In the genomic region with DNA sequence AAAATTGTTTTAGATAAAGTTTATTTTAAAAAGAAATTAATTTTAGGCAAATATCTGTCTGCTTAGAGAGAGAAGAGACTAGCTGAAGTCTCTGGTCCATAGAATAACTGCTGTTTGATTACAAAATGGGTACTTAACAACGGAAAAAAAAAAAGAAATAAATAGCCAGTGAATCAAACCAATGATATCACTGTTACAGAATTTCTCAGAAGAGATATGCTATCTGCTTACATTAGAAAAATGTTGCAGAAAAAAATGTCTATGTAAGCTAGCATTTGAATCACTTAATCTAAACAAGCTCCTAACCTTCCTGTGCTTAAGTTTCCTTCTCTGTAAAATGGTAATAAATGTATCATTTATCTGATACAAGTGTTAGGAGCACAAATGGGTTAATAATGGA, we compare ENCODE assay signal across 29 cellular contexts.
"Had no signal": no experiment of that assay in that cellular context is flagged by ENCODE, and none has a peak within 500 bp of the region (broad histone marks: within the 10 kb centered on the region; RNA-seq: fewer than 3 reads in every experiment).

No MANE protein-coding gene starts in this region.

- H3K27ac Mint-ChIP-seq: activated CD4-positive, alpha-beta memory T cell treated with anti-CD3 and anti-CD28 coated beads for 36 hours; activated CD4-positive, alpha-beta T cell treated with anti-CD3 and anti-CD28 coated beads for 36 hours; activated CD4-positive, alpha-beta T cell treated with anti-CD3 and anti-CD28 coated beads, Interleukin-2, amount 10 ng/mL, durations not matched to agents 24 days and 14 days; activated CD8-positive, alpha-beta memory T cell treated with anti-CD3 and anti-CD28 coated beads, Interleukin-2, amount 10 ng/mL, durations not matched to agents 7 days and 5 days; activated CD8-positive, alpha-beta T cell treated with anti-CD3 and anti-CD28 coated beads, Interleukin-2, amount 10 ng/mL, durations not matched to agents 7 days and 5 days; activated naive CD4-positive, alpha-beta T cell treated with anti-CD3 and anti-CD28 coated beads for 36 hours; activated naive CD4-positive, alpha-beta T cell treated with anti-CD3 and anti-CD28 coated beads, Interleukin-2, amount 50 U/mL, for 24 hours; activated naive CD8-positive, alpha-beta T cell treated with anti-CD3 and anti-CD28 coated beads for 36 hours; activated naive CD8-positive, alpha-beta T cell treated with anti-CD3 and anti-CD28 coated beads, Interleukin-2, amount 50 U/mL, for 24 hours; activated T-helper 1 cell treated with anti-CD3 and anti-CD28 coated beads, Interleukin-12 subunit alpha, Interleukin-12 subunit beta, Interleukin-2, Interleukin-4 antibody, amounts not matched to agents 30 ng/mL and 10 ng/mL and 1 ng/mL, durations not matched to agents 14 hours and 24 hours and 36 hours; activated T-helper 2 cell treated with anti-CD3 and anti-CD28 coated beads, Interferon-gamma antibody, Interleukin-2, Interleukin-4, amounts not matched to agents 10 μg/mL and 5 μg/mL and 100 μg/mL, durations not matched to agents 14 hours and 24 hours and 36 hours; effector memory CD8-positive, alpha-beta T cell had no signal

- H3K4me3 ChIP-seq: gastrocnemius medialis, heart left ventricle, hepatocyte had no signal

- H3K4me2 ChIP-seq: hepatocyte had no signal

- H3K9me3 Mint-ChIP-seq: activated CD4-positive, alpha-beta memory T cell treated with anti-CD3 and anti-CD28 coated beads for 36 hours; activated CD4-positive, alpha-beta T cell treated with anti-CD3 and anti-CD28 coated beads, Interleukin-2, amount 10 ng/mL, durations not matched to agents 24 days and 14 days; activated naive CD4-positive, alpha-beta T cell treated with anti-CD3 and anti-CD28 coated beads for 36 hours; activated naive CD4-positive, alpha-beta T cell treated with anti-CD3 and anti-CD28 coated beads, Interleukin-2, amount 50 U/mL, for 24 hours; activated naive CD8-positive, alpha-beta T cell treated with anti-CD3 and anti-CD28 coated beads for 36 hours; activated naive CD8-positive, alpha-beta T cell treated with anti-CD3 and anti-CD28 coated beads, Interleukin-2, amount 50 U/mL, for 24 hours; activated T-helper 1 cell treated with anti-CD3 and anti-CD28 coated beads, Interleukin-12 subunit alpha, Interleukin-12 subunit beta, Interleukin-2, Interleukin-4 antibody, amounts not matched to agents 30 ng/mL and 10 ng/mL and 1 ng/mL, durations not matched to agents 14 hours and 24 hours and 36 hours; activated T-helper 2 cell treated with anti-CD3 and anti-CD28 coated beads, Interferon-gamma antibody, Interleukin-2, Interleukin-4, amounts not matched to agents 10 μg/mL and 5 μg/mL and 100 μg/mL, durations not matched to agents 14 hours and 24 hours and 36 hours; effector memory CD8-positive, alpha-beta T cell had no signal

- H3K4me1 ChIP-seq: foreskin keratinocyte, gastrocnemius medialis, heart left ventricle had no signal

- H3K27ac ChIP-seq: foreskin keratinocyte, gastrocnemius medialis, heart left ventricle, hepatocyte had no signal

- H3K4me3 Mint-ChIP-seq: activated CD4-positive, alpha-beta memory T cell treated with anti-CD3 and anti-CD28 coated beads for 36 hours; activated CD4-positive, alpha-beta T cell treated with anti-CD3 and anti-CD28 coated beads for 36 hours; activated CD4-positive, alpha-beta T cell treated with anti-CD3 and anti-CD28 coated beads, Interleukin-2, amount 10 ng/mL, durations not matched to agents 24 days and 14 days; activated CD8-positive, alpha-beta memory T cell treated with anti-CD3 and anti-CD28 coated beads, Interleukin-2, amount 10 ng/mL, durations not matched to agents 7 days and 5 days; activated CD8-positive, alpha-beta T cell treated with anti-CD3 and anti-CD28 coated beads, Interleukin-2, amount 10 ng/mL, durations not matched to agents 7 days and 5 days; activated naive CD4-positive, alpha-beta T cell treated with anti-CD3 and anti-CD28 coated beads for 36 hours; activated naive CD4-positive, alpha-beta T cell treated with anti-CD3 and anti-CD28 coated beads, Interleukin-2, amount 50 U/mL, for 24 hours; activated naive CD8-positive, alpha-beta T cell treated with anti-CD3 and anti-CD28 coated beads for 36 hours; activated naive CD8-positive, alpha-beta T cell treated with anti-CD3 and anti-CD28 coated beads, Interleukin-2, amount 50 U/mL, for 24 hours; activated T-helper 1 cell treated with anti-CD3 and anti-CD28 coated beads, Interleukin-12 subunit alpha, Interleukin-12 subunit beta, Interleukin-2, Interleukin-4 antibody, amounts not matched to agents 30 ng/mL and 10 ng/mL and 1 ng/mL, durations not matched to agents 14 hours and 24 hours and 36 hours; effector memory CD8-positive, alpha-beta T cell had no signal

- H3K27me3 ChIP-seq: foreskin keratinocyte, gastrocnemius medialis, heart left ventricle, hepatocyte had no signal

- H3K36me3 ChIP-seq: gastrocnemius medialis, heart left ventricle had no signal

- H3K36me3 Mint-ChIP-seq: activated CD4-positive, alpha-beta memory T cell treated with anti-CD3 and anti-CD28 coated beads for 36 hours; activated CD8-positive, alpha-beta memory T cell treated with anti-CD3 and anti-CD28 coated beads, Interleukin-2, amount 10 ng/mL, durations not matched to agents 7 days and 5 days; activated naive CD4-positive, alpha-beta T cell treated with anti-CD3 and anti-CD28 coated beads, Interleukin-2, amount 50 U/mL, for 24 hours; activated naive CD8-positive, alpha-beta T cell treated with anti-CD3 and anti-CD28 coated beads for 36 hours had no signal

- H3K27me3 Mint-ChIP-seq: activated CD4-positive, alpha-beta memory T cell treated with anti-CD3 and anti-CD28 coated beads for 36 hours; activated CD4-positive, alpha-beta T cell treated with anti-CD3 and anti-CD28 coated beads for 36 hours; activated CD4-positive, alpha-beta T cell treated with anti-CD3 and anti-CD28 coated beads, Interleukin-2, amount 10 ng/mL, durations not matched to agents 24 days and 14 days; activated naive CD8-positive, alpha-beta T cell treated with anti-CD3 and anti-CD28 coated beads for 36 hours; activated naive CD8-positive, alpha-beta T cell treated with anti-CD3 and anti-CD28 coated beads, Interleukin-2, amount 50 U/mL, for 24 hours had no signal

- H3K79me2 ChIP-seq: hepatocyte had no signal

- H3K9me3 ChIP-seq: gastrocnemius medialis, heart left ventricle had no signal

- DNase-seq: activated CD4-positive, alpha-beta memory T cell treated with anti-CD3 and anti-CD28 coated beads for 36 hours; activated CD4-positive, alpha-beta T cell treated with anti-CD3 and anti-CD28 coated beads for 36 hours; activated CD4-positive, alpha-beta T cell treated with anti-CD3 and anti-CD28 coated beads, Interleukin-2, amount 10 ng/mL, durations not matched to agents 24 days and 14 days; activated CD4-positive, CD25-positive, alpha-beta regulatory T cell; activated CD4-positive, CD25-positive, alpha-beta regulatory T cell treated with anti-CD3 and anti-CD28 coated beads, Interleukin-2, amount 50 U/mL, for 72 hours; activated CD8-positive, alpha-beta memory T cell treated with anti-CD3 and anti-CD28 coated beads, Interleukin-2, amount 10 ng/mL, durations not matched to agents 7 days and 5 days; activated CD8-positive, alpha-beta memory T cell treated with anti-CD3 and anti-CD28 coated beads, Interleukin-2, amount 50 U/mL, for 4 hours; activated CD8-positive, alpha-beta T cell treated with anti-CD3 and anti-CD28 coated beads, Interleukin-2, amount 10 ng/mL, durations not matched to agents 7 days and 5 days; activated effector memory CD4-positive, alpha-beta T cell treated with anti-CD3 and anti-CD28 coated beads, Interleukin-2, amount 50 U/mL, for 16 hours; activated naive CD4-positive, alpha-beta T cell treated with anti-CD3 and anti-CD28 coated beads for 36 hours; activated naive CD8-positive, alpha-beta T cell treated with anti-CD3 and anti-CD28 coated beads for 36 hours; activated naive CD8-positive, alpha-beta T cell treated with anti-CD3 and anti-CD28 coated beads, Interleukin-2, amount 50 U/mL, for 24 hours; activated T-cell treated with anti-CD3 and anti-CD28 coated beads, Interleukin-2, amount 50 U/mL, for 1 hour; activated T-cell treated with anti-CD3 and anti-CD28 coated beads, Interleukin-2, amount 50 U/mL, for 48 hours; amniotic stem cell; anterior cingulate cortex; caudate nucleus; cortex of kidney; effector CD4-positive, alpha-beta T cell; effector memory CD8-positive, alpha-beta T cell; foreskin keratinocyte; gastrocnemius medialis; glutamatergic neuron; heart left ventricle; T-helper 2 cell had no signal

- H2AFZ ChIP-seq: hepatocyte had no signal

- H3K4me1 Mint-ChIP-seq: activated CD4-positive, alpha-beta T cell treated with anti-CD3 and anti-CD28 coated beads for 36 hours; activated CD4-positive, alpha-beta T cell treated with anti-CD3 and anti-CD28 coated beads, Interleukin-2, amount 10 ng/mL, durations not matched to agents 24 days and 14 days; activated CD8-positive, alpha-beta memory T cell treated with anti-CD3 and anti-CD28 coated beads, Interleukin-2, amount 10 ng/mL, durations not matched to agents 7 days and 5 days; activated naive CD4-positive, alpha-beta T cell treated with anti-CD3 and anti-CD28 coated beads, Interleukin-2, amount 50 U/mL, for 24 hours; activated naive CD8-positive, alpha-beta T cell treated with anti-CD3 and anti-CD28 coated beads for 36 hours; activated naive CD8-positive, alpha-beta T cell treated with anti-CD3 and anti-CD28 coated beads, Interleukin-2, amount 50 U/mL, for 24 hours had no signal
